In genomic region chr16:10780628-10781027, GRCh38 we compare ENCODE assay signal across 1 cellular context.
TF ChIP-seq lines count a peak whose summit lies in the region.

No MANE protein-coding gene starts in this region.

TF ChIP-seq in GM12878, 131 proteins besides CTCF, POLR2A, EP300 and RAD21 (continued from another document and continues in another):
- TF ChIP-seq RELB (IDR thresholded peaks at IDR 0.05; ENCODE audit: low read depth) (peak; percentile 93), RUNX3 (IDR thresholded peaks at IDR 0.05; ENCODE audit: low read length) (peak; percentile 98), STAT3 (IDR thresholded peaks at IDR 0.05; ENCODE audit: low read depth, low read length) (no peak), ZNF384 (IDR thresholded peaks at IDR 0.05; ENCODE audit: borderline replicate concordance, low read depth, low read length) (no peak), NBN (IDR thresholded peaks at IDR 0.05) (peak; percentile 71; the same call in 1 of the 2 replicates), ATF2 (IDR thresholded peaks at IDR 0.05; ENCODE audit: low read length) (peak; percentile 71; the same call in 1 of the 2 replicates), RAD51 (IDR thresholded peaks at IDR 0.05) (0 out of 2 replicates have a peak, but pooled peaks have one; percentile 8), BCL11A (IDR thresholded peaks at IDR 0.05; ENCODE audit: low read depth, low read length) (0 out of 2 replicates have a peak, but pooled peaks have one; percentile 42), ZBTB33 (IDR thresholded peaks at IDR 0.05) (no peak), RCOR1 (conservative IDR thresholded peaks at IDR 0.05; ENCODE audit: low read depth, low read length) (no peak), ZBTB40 (IDR thresholded peaks at IDR 0.05; ENCODE audit: borderline replicate concordance) (no peak), PKNOX1 (IDR thresholded peaks at IDR 0.05) (peak; percentile 45; the same call in 1 of the 2 replicates), CHD1 (IDR thresholded peaks at IDR 0.05; ENCODE audit: low read depth, low read length) (no peak), MXI1 (IDR thresholded peaks at IDR 0.05; ENCODE audit: low read depth, low read length) (peak; percentile 30; the same call in 1 of the 2 replicates), ZBTB4 (CRISPR knock-in tag; IDR thresholded peaks at IDR 0.05) (no peak), RELA (IDR thresholded peaks at IDR 0.05; ENCODE audit: borderline replicate concordance, partially characterized antibody) (peak; percentile 71), DPF2 (IDR thresholded peaks at IDR 0.05) (no peak; the same call in none of the 2 replicates), FOXM1 (IDR thresholded peaks at IDR 0.05; ENCODE audit: low read depth, low read length) (peak; percentile 84), BCLAF1 (IDR thresholded peaks at IDR 0.05) (no peak), BMI1 (IDR thresholded peaks at IDR 0.05; ENCODE audit: borderline replicate concordance) (0 out of 2 replicates have a peak, but pooled peaks have one; percentile 35), NR2C2 (IDR thresholded peaks at IDR 0.05; ENCODE audit: borderline replicate concordance, control insufficient read depth, insufficient read length, low read depth) (no peak), RBBP5 (conservative IDR thresholded peaks at IDR 0.05) (no peak), CREM (IDR thresholded peaks at IDR 0.05; ENCODE audit: low read depth) (peak; percentile 78), HSF1 (IDR thresholded peaks at IDR 0.05; ENCODE audit: low read depth, low read length) (no peak), EGR1 (IDR thresholded peaks at IDR 0.05; ENCODE audit: borderline replicate concordance in 1 of 2, low read depth in 2 of 2, low read length in 2 of 2) (no peak), POU2F2 (IDR thresholded peaks at IDR 0.05; ENCODE audit: borderline replicate concordance, low read depth, low read length) (peak; percentile 25; the same call in 1 of the 3 replicates), JUNB (IDR thresholded peaks at IDR 0.05) (peak; percentile 45; the same call in 1 of the 2 replicates), SKIL (IDR thresholded peaks at IDR 0.05; ENCODE audit: low read depth, poor library complexity, severe bottlenecking) (peak; percentile 75), GATAD2B (conservative IDR thresholded peaks at IDR 0.05; ENCODE audit: low read depth) (peak; percentile 60; the same call in 1 of the 2 replicates), ZZZ3 (IDR thresholded peaks at IDR 0.05; ENCODE audit: control insufficient read depth, insufficient read length, low read depth) (no peak), ZBED1 (IDR thresholded peaks at IDR 0.05; ENCODE audit: borderline replicate concordance) (no peak), SP1 (IDR thresholded peaks at IDR 0.05; ENCODE audit: low read depth, low read length) (no peak), MLLT1 (IDR thresholded peaks at IDR 0.05) (peak; percentile 52; the same call in 1 of the 2 replicates), SIN3A (IDR thresholded peaks at IDR 0.05; ENCODE audit: low read depth, low read length) (no peak)
